ENCODE assay signal across 1 cellular context in the genomic region with DNA sequence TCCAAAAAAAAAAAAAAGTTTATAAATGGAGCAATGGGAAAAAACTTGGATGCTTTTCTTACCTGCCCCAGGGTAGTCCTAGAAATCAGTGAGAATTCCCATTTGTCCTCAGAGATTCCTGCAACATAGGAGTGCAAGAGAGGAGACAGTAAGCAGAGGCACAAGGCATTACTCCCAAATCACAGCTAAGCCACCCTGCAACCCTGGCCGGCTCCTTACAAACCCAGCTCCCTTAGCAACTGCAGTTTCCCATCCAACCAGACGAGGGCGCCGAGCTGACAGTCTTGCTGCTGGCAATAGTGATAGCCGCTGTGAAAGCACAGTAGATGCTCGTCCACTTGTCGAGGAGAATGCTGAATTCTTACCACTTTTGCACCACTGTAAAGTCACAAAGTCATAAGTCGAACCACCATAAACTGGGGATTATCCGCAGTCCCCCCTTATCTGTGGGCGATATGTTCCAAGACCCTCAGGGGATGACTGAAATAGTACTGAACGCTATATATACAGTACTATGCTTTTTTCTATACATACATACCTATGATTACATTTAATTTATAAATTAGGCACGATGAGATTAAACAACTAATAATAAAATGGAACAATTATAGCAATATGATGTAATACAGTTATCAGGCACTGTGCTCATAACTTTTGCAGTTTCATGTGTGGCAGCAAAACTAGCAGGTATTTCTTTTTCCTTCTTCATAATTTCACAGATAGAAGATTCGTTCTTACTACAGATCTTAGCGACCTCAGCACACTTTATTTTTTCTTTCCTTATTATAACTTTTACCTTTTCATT.
TF ChIP-seq lines count a peak whose summit lies in the region.

No MANE protein-coding gene starts in this region.

TF ChIP-seq in endothelial cell of umbilical vein, 7 proteins besides CTCF, POLR2A, EP300 and RAD21:
- TF ChIP-seq, protein P1, sequence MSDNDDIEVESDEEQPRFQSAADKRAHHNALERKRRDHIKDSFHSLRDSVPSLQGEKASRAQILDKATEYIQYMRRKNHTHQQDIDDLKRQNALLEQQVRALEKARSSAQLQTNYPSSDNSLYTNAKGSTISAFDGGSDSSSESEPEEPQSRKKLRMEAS (IDR thresholded peaks at IDR 0.05; ENCODE audit: insufficient read depth, insufficient read length): no peak
- TF ChIP-seq POLR2AphosphoS5 (IDR thresholded peaks at IDR 0.05; ENCODE audit: insufficient read depth, low read depth, low read length): peak; percentile 30
- TF ChIP-seq EZH2 (IDR thresholded peaks at IDR 0.05; ENCODE audit: borderline replicate concordance, low read depth, low read length, severe bottlenecking): no peak
- no peak for TF ChIP-seq FOS (IDR thresholded peaks at IDR 0.05; ENCODE audit: borderline replicate concordance, insufficient read depth, low read length)
